Comparison of ENCODE assay signal across 8 cellular contexts in genomic region chr9:115883467-115884329, GRCh38.
DNase-seq lines count a peak whose midpoint lies in the region; ATAC-seq lines count a peak whose summit lies in the region.

No MANE protein-coding gene starts in this region.

- ATAC-seq in HG03280 (IDR thresholded peaks at IDR 0.05; ENCODE audit: unreplicated experiment) (no peak), HG03139 (IDR thresholded peaks at IDR 0.05; ENCODE audit: unreplicated experiment) (no peak)

- DNase-seq in DMS 273 (lab: John Stamatoyannopoulos, UW; ENCODE audit: unreplicated experiment) (peak; percentile 48), DMS 273 treated with DMSO at 0.1 percent for 48 hours (lab: John Stamatoyannopoulos, UW) (no peak), NCI-H2196 treated with DMSO at 0.1 percent for 48 hours (lab: John Stamatoyannopoulos, UW; ENCODE audit: unreplicated experiment) (peak; percentile 6), dermis blood vessel endothelial cell (peak; percentile 0), myocyte (ENCODE audit: low read depth) (peak; percentile 52), hepatic stellate cell (ENCODE audit: low spot score) (no peak)

Comparison
In these comparisons a context has a peak if more than half of its experiments do, and no peak if none do; other contexts are left out.
1. DNase-seq: peak in DMS 273 (single experiment), NCI-H2196 treated with DMSO at 0.1 percent for 48 hours (single experiment), dermis blood vessel endothelial cell (single experiment) and myocyte (single experiment); none in DMS 273 treated with DMSO at 0.1 percent for 48 hours (single experiment) and hepatic stellate cell (single experiment).